ENCODE assay signal across 13 cellular contexts in genomic region chr19:2532252-2533071, GRCh38. TPM values are rescaled to one million over a fixed set of nuclear protein-coding genes. Genes with fewer than 3 reads are reported as not detected.
A peak's percentile ranks its signal among the peaks of the same experiment; 100 is the strongest.
DNase-seq lines count a peak whose midpoint lies in the region; ATAC-seq and TF ChIP-seq lines count a peak whose summit lies in the region.
"Had no signal": no experiment of that assay in that cellular context is flagged by ENCODE, and none has a peak within 500 bp of the region (broad histone marks: within the 10 kb centered on the region; RNA-seq: fewer than 3 reads in every experiment).

No MANE protein-coding gene starts in this region.

- peaks cover 10% of the 10 kb centered on the region; the same call in 1 of the 2 replicates for H3K4me1 ChIP-seq in IMR-90 (ENCODE audit: control insufficient read depth, insufficient read depth, low read length)
- H3K4me1 ChIP-seq in body of pancreas, result peaks cover 35% of the 10 kb centered on the region

- H3K36me3 ChIP-seq in IMR-90 (ENCODE audit: control insufficient read depth, insufficient read depth, low read length), result no peaks in the 10 kb centered on the region
- no peaks in the 10 kb centered on the region for H3K36me3 ChIP-seq in body of pancreas (replicated peaks in 1 of 2; ENCODE audit: insufficient read depth in 1 of 2, low read depth in 2 of 2)

- peaks cover 4% of the 10 kb centered on the region; the same call in 1 of the 2 replicates for H3K9me1 ChIP-seq in IMR-90 (ENCODE audit: insufficient read depth, low read length)

- H3K4me3 ChIP-seq in IMR-90 (ENCODE audit: insufficient read depth, low read depth, low read length) (no peak overlapping the region), body of pancreas (no peak overlapping the region)
- H3K4me3 ChIP-seq: BLaER1 treated with 17β-estradiol and CSF1 and Interleukin-3, amounts not matched to agents 10 nM and 100 nM; spleen had no signal

- H2AFZ ChIP-seq in IMR-90 (replicated peaks; ENCODE audit: low read length, poor library complexity), result no peak overlapping the region

- H3K27ac ChIP-seq in IMR-90 (ENCODE audit: insufficient read depth, low read length) (no peak overlapping the region), body of pancreas (peak overlapping the region in 2 of 4 donors; percentile 7 to 22)
- H3K27ac ChIP-seq: BLaER1 treated with 17β-estradiol and CSF1 and Interleukin-3, amounts not matched to agents 10 nM and 100 nM had no signal

- intact Hi-C loops in IMR-90 (cut with micrococcal nuclease) (no loop called here), body of pancreas (cut with DNase I) (no loop called here)

- H3K14ac ChIP-seq in IMR-90 (replicated peaks; ENCODE audit: low read depth, low read length), result no peak overlapping the region; the same call in 1 of the 2 replicates

- H3K27me3 ChIP-seq in IMR-90 (ENCODE audit: control insufficient read depth, insufficient read depth, low read length), result no peaks in the 10 kb centered on the region
- no peaks in the 10 kb centered on the region for H3K27me3 ChIP-seq in body of pancreas
- H3K27me3 ChIP-seq: BLaER1 treated with 17β-estradiol and CSF1 and Interleukin-3, amounts not matched to agents 10 nM and 100 nM; spleen had no signal

- POLR2A ChIA-PET in IMR-90 (lab: Charles Lee; ENCODE audit: unreplicated experiment), result no interaction called here

- DNase-seq in AG08396 (ENCODE audit: low spot score) (peak; percentile 57), IMR-90 (peak; percentile 76), body of pancreas (peak in 2 of 4 donors; percentile 45 to 49), iris pigment epithelial cell (ENCODE audit: low read depth) (peak; percentile 99), NCI-H510A (lab: John Stamatoyannopoulos, UW) (no peak)
- DNase-seq in activated naive CD4-positive, alpha-beta T cell treated with anti-CD3 and anti-CD28 coated beads, Interleukin-2, amount 50 U/mL, for 16 hours, result no peak
- DNase-seq: activated T-cell treated with anti-CD3 and anti-CD28 coated beads, Interleukin-2, amount 50 U/mL, for 48 hours; NCI-H1417; spleen; stimulated activated CD8-positive, alpha-beta memory T cell treated with anti-CD3 and anti-CD28 coated beads, Interleukin-4, amount 100 ng/mL, for 48 hours had no signal

- peak; percentile 80 for ATAC-seq in IMR-90 (ENCODE audit: low read depth)
- ATAC-seq in body of pancreas, result peak; percentile 54
- ATAC-seq in HG03025 (IDR thresholded peaks at IDR 0.05; ENCODE audit: low FRiP score, unreplicated experiment), result no peak
- ATAC-seq in HG02678 (IDR thresholded peaks at IDR 0.05; ENCODE audit: unreplicated experiment), result no peak

- in situ Hi-C loops in IMR-90 (cut with MboI; ENCODE audit: low sequenced_read_pairs), result no loop called here

- H4K5ac ChIP-seq in IMR-90 (ENCODE audit: low read depth, low read length), result peak overlapping the region; percentile 15; the same call in 1 of the 2 replicates

- H2BK120ac ChIP-seq in IMR-90 (ENCODE audit: low read depth, low read length), result peak overlapping the region; percentile 94

- H4K8ac ChIP-seq in IMR-90 (ENCODE audit: low read depth in 2 of 2, low read length in 2 of 2), result peak overlapping the region; percentile 65 to 80; a peak in 3 of 4 replicates

- TF ChIP-seq POLR2A in IMR-90 (IDR thresholded peaks at IDR 0.05; ENCODE audit: low read depth, low read length), result no peak
- no peak for TF ChIP-seq POLR2A in body of pancreas (IDR thresholded peaks at IDR 0.05)

- peak overlapping the region; percentile 46; the same call in 1 of the 2 replicates for H2AK5ac ChIP-seq in IMR-90 (ENCODE audit: low read depth, low read length)

- TF ChIP-seq RAD21 in IMR-90 (IDR thresholded peaks at IDR 0.05; ENCODE audit: low read length), result no peak

- no peak overlapping the region for H3K4me2 ChIP-seq in IMR-90 (ENCODE audit: low read depth, low read length)

- no peaks in the 10 kb centered on the region for H4K20me1 ChIP-seq in IMR-90 (ENCODE audit: insufficient read depth, low read length)

- dilution Hi-C loops in IMR-90 (cut with HindIII; ENCODE audit: low sequenced_read_pairs, unreplicated experiment), result no loop called here

- H2BK15ac ChIP-seq in IMR-90 (ENCODE audit: low read depth, low read length), result peak overlapping the region; percentile 77; the same call in 1 of the 3 replicates

- 100% methylated on average over 1 of the region's 7 CpGs for WGBS in IMR-90 (ENCODE audit: extremely low coverage in 2 of 2, insufficient read length in 1 of 2), 2 experiments
- WGBS in body of pancreas, 2 donors, result 76% methylated on average over 7 of the region's 7 CpGs

- H3K4ac ChIP-seq in IMR-90 (ENCODE audit: low read depth, low read length), result peak overlapping the region; percentile 73; the same call in 1 of the 2 replicates

- no TSS peak for BruUV-seq in IMR-90 (replicated peaks; lab: Mats Ljungman, UMichigan)

- TF ChIP-seq CTCF in IMR-90 (conservative IDR thresholded peaks at IDR 0.05; ENCODE audit: low read depth, low read length), result no peak
- no peak for TF ChIP-seq CTCF in body of pancreas (IDR thresholded peaks at IDR 0.05)

- peak overlapping the region; percentile 48; the same call in 1 of the 2 replicates for H3K18ac ChIP-seq in IMR-90 (ENCODE audit: low read depth, low read length)

- CTCF ChIA-PET in IMR-90 (lab: Yijun Ruan, JAX), result interaction anchor here (1.2 kb wide), 1 partner anchor 9 kb away, joined by 3 read pairs; no protein-coding TSS in a partner anchor

- H2BK5ac ChIP-seq in IMR-90 (ENCODE audit: low read depth, low read length, poor library complexity, severe bottlenecking), result peak overlapping the region; percentile 99

- H3K9me3 ChIP-seq in IMR-90 (ENCODE audit: control insufficient read depth, insufficient read depth, low read length) (peaks cover 10% of the 10 kb centered on the region), body of pancreas (no peaks in the 10 kb centered on the region)

- H3K9ac ChIP-seq in IMR-90 (ENCODE audit: low read depth, low read length), result no peak overlapping the region
- H3K9ac ChIP-seq: BLaER1 treated with 17β-estradiol and CSF1 and Interleukin-3, amounts not matched to agents 10 nM and 100 nM had no signal

- H3K56ac ChIP-seq in IMR-90 (ENCODE audit: extremely low read depth, insufficient read depth, low read length), result peak overlapping the region; percentile 83

- H3K79me1 ChIP-seq in IMR-90 (ENCODE audit: low read depth in 1 of 2, low read length in 2 of 2), result peaks cover 4 to 8% of the 10 kb centered on the region in 2 experiments; a peak in 1 of 4 replicates

- H2BK20ac ChIP-seq in IMR-90 (ENCODE audit: low read depth, low read length), result peak overlapping the region; percentile 88; the same call in 1 of the 2 replicates

- no peak overlapping the region for H2AK9ac ChIP-seq in IMR-90 (replicated peaks; ENCODE audit: low read depth, low read length, poor library complexity)

- peak overlapping the region; percentile 76 for H4K91ac ChIP-seq in IMR-90 (ENCODE audit: insufficient read depth, low read depth, low read length)

- H3K23ac ChIP-seq in IMR-90 (ENCODE audit: low read depth, low read length), result peak overlapping the region; percentile 61; the same call in 1 of the 2 replicates

TF ChIP-seq in IMR-90, 13 proteins besides CTCF, POLR2A, EP300 and RAD21:
- TF ChIP-seq ELK1 (IDR thresholded peaks at IDR 0.05; ENCODE audit: borderline replicate concordance, low read depth, low read length) (no peak), FOS (IDR thresholded peaks at IDR 0.05; ENCODE audit: low read depth, low read length) (no peak), MAFK (IDR thresholded peaks at IDR 0.05; ENCODE audit: low read depth, low read length) (0 out of 2 replicates have a peak, but pooled peaks have one; percentile 8), CHD1 (IDR thresholded peaks at IDR 0.05; ENCODE audit: low read depth, low read length) (no peak), RFX5 (IDR thresholded peaks at IDR 0.05; ENCODE audit: low read depth, low read length) (no peak)

RNA-seq across cellular contexts. Expression of gene GADD45B, which starts 56.5 kb away (rescaled TPM):
- total RNA-seq in IMR-90 (2012; rRNA removed) (28.1 and 30.1 TPM in 2 replicates), body of pancreas (10 to 100 TPM; 68.0 to 84.7 TPM)
- 84.0 and 106 TPM in 2 replicates for polyA plus RNA-seq in IMR-90 (2012; rRNA removed)
- polyA plus RNA-seq in IMR-90 (2012; cell fraction: cytosol; rRNA removed), result 70.3 and 87.0 TPM in 2 replicates
- 301 and 400 TPM in 2 replicates for polyA plus RNA-seq in IMR-90 (2012; cell fraction: nucleus; rRNA removed; ENCODE audit: low replicate concordance)

Comparison
In these comparisons a context has a peak if more than half of its experiments do, and no peak if none do; other contexts are left out.
1. DNase-seq: peak in AG08396 (single experiment), IMR-90 (single experiment) and iris pigment epithelial cell (single experiment); none in NCI-H510A (single experiment) and activated naive CD4-positive, alpha-beta T cell treated with anti-CD3 and anti-CD28 coated beads, Interleukin-2, amount 50 U/mL, for 16 hours (single experiment).
2. ATAC-seq: peak in IMR-90 (single experiment) and body of pancreas (single experiment); none in HG03025 (single experiment) and HG02678 (single experiment).